ENCODE assay signal across 11 cellular contexts in genomic region chr5:132584560-132584959, GRCh38. TPM values are rescaled to one million over a fixed set of nuclear protein-coding genes. Genes with fewer than 3 reads are reported as not detected.
"Had no signal": no experiment of that assay in that cellular context is flagged by ENCODE, and none has a peak within 500 bp of the region (broad histone marks: within the 10 kb centered on the region; RNA-seq: fewer than 3 reads in every experiment).

No MANE protein-coding gene starts in this region.

RNA-seq across cellular contexts. Expression of gene IL5, which starts 41.2 kb away (rescaled TPM):
- total RNA-seq: OCI-LY7, PC-3, PC-9, Peyer's patch, Right ventricle myocardium inferior, Right ventricle myocardium superior, RPMI7951, SJCRH30, SJSA1, SK-MEL-5 had no signal
- polyA plus RNA-seq: SK-N-SH had no signal
